ENCODE assay signal across 30 cellular contexts in the genomic region with DNA sequence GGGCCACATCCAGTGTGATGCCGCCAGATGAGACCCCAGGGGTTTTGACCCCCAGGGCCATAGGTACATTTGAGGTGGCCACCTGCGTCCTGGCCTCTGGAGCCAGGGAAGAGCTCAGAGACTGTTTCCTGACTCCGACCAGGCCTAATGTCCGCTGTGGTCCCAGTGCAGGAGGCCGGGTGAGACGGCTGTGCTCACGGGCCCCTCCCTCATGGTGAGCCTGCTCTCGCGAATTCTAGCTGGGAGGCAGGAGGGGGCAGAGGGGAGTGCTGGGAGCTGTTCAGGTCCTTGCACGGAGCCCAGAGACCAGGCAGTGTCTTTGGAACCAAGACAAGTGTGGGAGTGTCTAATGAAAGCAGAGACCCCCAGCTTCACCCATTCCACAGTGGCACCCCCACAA.
"Had no signal": no experiment of that assay in that cellular context is flagged by ENCODE, and none has a peak within 500 bp of the region (broad histone marks: within the 10 kb centered on the region; RNA-seq: fewer than 3 reads in every experiment).

No MANE protein-coding gene starts in this region.

- H3K79me2 ChIP-seq: parathyroid adenoma had no signal

- H3K36me3 ChIP-seq: ovary, right lobe of liver, sigmoid colon, suprapubic skin, tibial artery, transverse colon, upper lobe of right lung, vagina had no signal

- H3K4me3 Mint-ChIP-seq: naive thymus-derived CD4-positive, alpha-beta T cell; natural killer cell; nephron progenitor cell; neural crest cell; stimulated activated memory B cell treated with anti-CD40 and anti-IgM and Interleukin-4, amounts not matched to agents 10 μg/mL and 1 μg/mL and 100 μg/mL, for 72 hours; stimulated activated naive CD8-positive, alpha-beta T cell treated with anti-CD3 and anti-CD28 coated beads, Interleukin-15, amount 100 ng/mL, for 72 hours; type B pancreatic cell had no signal

- DNase-seq: naive thymus-derived CD4-positive, alpha-beta T cell; natural killer cell; nephron progenitor cell; occipital lobe; ovary; psoas muscle; right cardiac atrium; sigmoid colon; stimulated activated CD4-positive, alpha-beta T cell treated with anti-CD3 and anti-CD28 coated beads, Interleukin-12 subunit alpha, Interleukin-12 subunit beta, amount 100 ng/mL, for 4 hours; stimulated activated CD4-positive, alpha-beta T cell treated with anti-CD3 and anti-CD28 coated beads, Interleukin-1b, Interleukin-23, amount 100 ng/mL, for 48 hours; stimulated activated CD4-positive, alpha-beta T cell treated with anti-CD3 and anti-CD28 coated beads, Interleukin-4, amount 100 ng/mL, for 1 hour; stimulated activated CD4-positive, alpha-beta T cell treated with anti-CD3 and anti-CD28 coated beads, Interleukin-4, amount 100 ng/mL, for 4 hours; stimulated activated CD8-positive, alpha-beta memory T cell treated with anti-CD3 and anti-CD28 coated beads, Interleukin-4, amount 100 ng/mL, for 48 hours; stimulated activated naive CD4-positive, alpha-beta T cell; stimulated activated naive CD8-positive, alpha-beta T cell treated with anti-CD3 and anti-CD28 coated beads, Interleukin-15, amount 100 ng/mL, for 72 hours; stimulated activated naive CD8-positive, alpha-beta T cell treated with anti-CD3 and anti-CD28 coated beads, Interleukin-15, Interleukin-2, amounts not matched to agents 100 U/mL and 50 U/mL, for 24 hours; substantia nigra; testis; tibial artery; transverse colon; upper lobe of right lung had no signal

- H3K9me3 ChIP-seq: ovary, psoas muscle, right lobe of liver, sigmoid colon, suprapubic skin, testis, tibial artery, transverse colon, upper lobe of right lung, vagina had no signal

- H3K9ac ChIP-seq: parathyroid adenoma had no signal

- H3K9me3 Mint-ChIP-seq: natural killer cell; nephron progenitor cell; neural crest cell; stimulated activated memory B cell treated with anti-CD40 and anti-IgM and Interleukin-4, amounts not matched to agents 10 μg/mL and 1 μg/mL and 100 μg/mL, for 72 hours; stimulated activated naive CD8-positive, alpha-beta T cell treated with anti-CD3 and anti-CD28 coated beads, Interleukin-15, amount 100 ng/mL, for 72 hours; type B pancreatic cell had no signal

- H3K27me3 Mint-ChIP-seq: stimulated activated memory B cell treated with anti-CD40 and anti-IgM and Interleukin-4, amounts not matched to agents 10 μg/mL and 1 μg/mL and 100 μg/mL, for 72 hours had no signal

- H3K27ac ChIP-seq: ovary, parathyroid adenoma, psoas muscle, right lobe of liver, sigmoid colon, suprapubic skin, testis, tibial artery, transverse colon, upper lobe of right lung, vagina had no signal

- H2AFZ ChIP-seq: parathyroid adenoma had no signal

- H3K36me3 Mint-ChIP-seq: naive thymus-derived CD4-positive, alpha-beta T cell; natural killer cell; stimulated activated memory B cell treated with anti-CD40 and anti-IgM and Interleukin-4, amounts not matched to agents 10 μg/mL and 1 μg/mL and 100 μg/mL, for 72 hours; type B pancreatic cell had no signal

- FAIRE-seq: small intestine had no signal

- H3K4me1 Mint-ChIP-seq: naive thymus-derived CD4-positive, alpha-beta T cell; natural killer cell; neural crest cell; stimulated activated memory B cell treated with anti-CD40 and anti-IgM and Interleukin-4, amounts not matched to agents 10 μg/mL and 1 μg/mL and 100 μg/mL, for 72 hours; stimulated activated naive CD8-positive, alpha-beta T cell treated with anti-CD3 and anti-CD28 coated beads, Interleukin-15, amount 100 ng/mL, for 72 hours had no signal

- H3K27ac Mint-ChIP-seq: naive thymus-derived CD4-positive, alpha-beta T cell; natural killer cell; nephron progenitor cell; progenitor cell of endocrine pancreas; stimulated activated memory B cell treated with anti-CD40 and anti-IgM and Interleukin-4, amounts not matched to agents 10 μg/mL and 1 μg/mL and 100 μg/mL, for 72 hours; type B pancreatic cell had no signal

- ATAC-seq: naive thymus-derived CD4-positive, alpha-beta T cell; natural killer cell; psoas muscle; right cardiac atrium; right lobe of liver; stimulated activated memory B cell treated with anti-CD40 and anti-IgM and Interleukin-4, amounts not matched to agents 10 μg/mL and 1 μg/mL and 100 μg/mL, for 72 hours; stimulated activated naive CD8-positive, alpha-beta T cell treated with anti-CD3 and anti-CD28 coated beads, Interleukin-15, amount 100 ng/mL, for 72 hours; stimulated activated naive CD8-positive, alpha-beta T cell treated with anti-CD3 and anti-CD28 coated beads, Interleukin-15, Interleukin-2, amounts not matched to agents 100 U/mL and 50 U/mL, for 24 hours; upper lobe of right lung had no signal

- H3K4me1 ChIP-seq: parathyroid adenoma, psoas muscle, right lobe of liver, sigmoid colon, suprapubic skin, testis, tibial artery, transverse colon, upper lobe of right lung, vagina had no signal

- H3K4me3 ChIP-seq: ovary, psoas muscle, right lobe of liver, sigmoid colon, suprapubic skin, testis, tibial artery, transverse colon, upper lobe of right lung, vagina had no signal

- H3K27me3 ChIP-seq: ovary, right lobe of liver, testis, transverse colon, upper lobe of right lung, vagina had no signal
